8 cellular contexts compared by ENCODE assay signal in the genomic region with DNA sequence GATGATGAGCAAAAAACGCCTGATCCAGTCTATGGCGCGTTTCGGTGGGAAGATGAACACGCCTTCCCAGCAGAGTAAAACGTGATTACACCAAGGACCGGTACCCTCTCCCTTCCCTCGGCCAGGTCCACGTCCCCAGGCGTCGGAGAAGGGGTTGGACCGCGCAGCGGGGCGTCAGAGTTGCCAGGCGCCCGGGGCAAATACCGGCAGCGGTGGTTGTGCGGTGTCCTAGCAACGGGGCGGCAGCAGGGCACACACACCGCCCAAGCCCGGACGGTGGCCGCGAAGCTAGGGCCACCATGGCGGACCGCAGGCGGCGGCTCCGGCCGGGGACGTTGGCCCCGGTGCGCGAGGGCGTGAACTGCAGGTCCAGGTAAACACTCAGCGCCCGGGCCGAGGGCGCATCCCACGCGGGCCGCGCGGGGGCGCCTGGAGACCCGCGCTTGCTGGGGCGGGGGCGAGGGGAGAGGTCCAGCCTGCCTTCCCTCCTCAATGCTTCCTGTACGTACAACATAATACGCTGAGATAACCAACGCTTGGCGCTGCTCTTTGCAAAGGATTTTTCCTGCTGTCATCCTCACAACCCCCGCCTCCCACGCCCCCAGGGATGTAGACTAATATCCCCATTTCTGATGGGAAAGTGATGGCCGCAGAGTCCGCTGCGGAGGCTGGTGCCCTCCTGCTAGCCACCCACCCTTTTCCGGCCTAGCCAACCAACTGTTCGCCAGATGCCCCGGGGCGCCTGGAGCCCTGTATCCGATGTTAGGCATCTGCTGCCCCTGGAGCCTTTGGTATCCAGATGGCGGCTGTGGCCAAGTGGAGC. TPM values are rescaled to one million over a fixed set of nuclear protein-coding genes. Genes with fewer than 3 reads are reported as not detected.
A peak's percentile ranks its signal among the peaks of the same experiment; 100 is the strongest.
DNase-seq lines count a peak whose midpoint lies in the region; ATAC-seq and TF ChIP-seq lines count a peak whose summit lies in the region.

A gene with protein sequence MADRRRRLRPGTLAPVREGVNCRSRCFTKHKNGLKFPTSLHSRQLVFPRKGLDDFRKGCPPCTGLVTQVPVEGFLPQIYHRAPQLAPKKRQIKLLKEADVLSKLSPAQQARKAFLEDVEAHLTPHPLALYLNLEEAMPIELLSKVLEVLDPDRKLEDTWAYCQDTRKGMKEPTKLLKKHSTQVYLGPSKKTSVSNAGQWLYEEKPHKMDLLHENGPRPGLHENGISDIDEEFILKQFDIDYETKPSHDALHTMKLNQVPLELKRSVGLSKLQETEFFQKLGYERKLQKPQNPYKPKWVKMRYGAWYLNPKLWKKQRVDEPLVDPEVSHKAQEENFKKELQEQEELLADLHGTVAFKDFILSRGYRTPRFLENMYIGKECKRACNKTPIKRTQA (plus strand): TSS at position 274 of the 823 bp plus-strand sequence. CDS start 26 bp downstream, at position 300.

- intact Hi-C loops in PC-9 (cut with micrococcal nuclease; ENCODE audit: unreplicated experiment) = loop anchor here (1.0 to 5.0 kb wide), 4 partner anchors 38 to 127 kb away; a partner anchor contains a TSS
- intact Hi-C loops in Right ventricle myocardium inferior (cut with DNase I) = loop anchor here (2.0 to 10.0 kb wide), 2 partner anchors 55 to 67 kb away; a partner anchor contains a TSS

- no TSS peak for BruUV-seq in PC-9 (replicated peaks; lab: Mats Ljungman, UMichigan)

- H2AFZ ChIP-seq in PC-9 (peak within 1 kb of the TSS; percentile 92), neuron (ENCODE audit: low read depth, low read length) (peak within 1 kb of the TSS; percentile 89)

- H3K9me3 ChIP-seq in PC-9 (ENCODE audit: insufficient read depth, low read depth) (no peaks in the 10 kb centered on the region), neuron (ENCODE audit: low read length) (no peaks in the 10 kb centered on the region)

- no peak within 1 kb of the TSS for H3K27ac Mint-ChIP-seq in activated naive CD4-positive, alpha-beta T cell treated with anti-CD3 and anti-CD28 coated beads, Interleukin-2, amount 50 U/mL, for 72 hours

- CTCF ChIA-PET in PC-9 (lab: Charles Lee) = interaction anchor here (0.7 kb wide), 1 partner anchor 72 kb away, joined by 3 read pairs; no protein-coding TSS in a partner anchor

- peaks cover 5% of the 10 kb centered on the region; the same call in 1 of the 2 replicates for H3K4me1 ChIP-seq in PC-9 (replicated peaks; ENCODE audit: insufficient read depth)
- H3K4me1 ChIP-seq in neuron (ENCODE audit: insufficient read depth, low read length) = peaks cover 10% of the 10 kb centered on the region

- no peaks in the 10 kb centered on the region for H3K9me3 Mint-ChIP-seq in activated naive CD4-positive, alpha-beta T cell treated with anti-CD3 and anti-CD28 coated beads, Interleukin-2, amount 50 U/mL, for 72 hours

- H3K79me2 ChIP-seq in PC-9 (ENCODE audit: low read depth) = no peaks in the 10 kb centered on the region

- H4K20me1 ChIP-seq in PC-9 (ENCODE audit: insufficient read depth) = no peaks in the 10 kb centered on the region

- no peak within 1 kb of the TSS for H3K27ac ChIP-seq in PC-9

- no peaks in the 10 kb centered on the region for H3K36me3 Mint-ChIP-seq in activated naive CD4-positive, alpha-beta T cell treated with anti-CD3 and anti-CD28 coated beads, Interleukin-2, amount 50 U/mL, for 72 hours

- H3K36me3 ChIP-seq in PC-9 (ENCODE audit: low read depth) (no peaks in the 10 kb centered on the region), neuron (ENCODE audit: insufficient read depth, low read length) (no peaks in the 10 kb centered on the region)

- POLR2A ChIA-PET in PC-9 (lab: Charles Lee; ENCODE audit: unreplicated experiment) = no interaction called here

- H3F3A ChIP-seq in PC-9 (ENCODE audit: insufficient read depth, low read depth) = no peaks in the 10 kb centered on the region; the same call in 1 of the 2 replicates

- H3K4me2 ChIP-seq in PC-9 = peak within 1 kb of the TSS; percentile 82

- ATAC-seq in activated naive CD4-positive, alpha-beta T cell treated with anti-CD3 and anti-CD28 coated beads, Interleukin-2, amount 50 U/mL, for 72 hours = peak; percentile 81 to 82
- ATAC-seq in Right ventricle myocardium inferior (peak; percentile 97), HG03571 (IDR thresholded peaks at IDR 0.05; ENCODE audit: unreplicated experiment) (no peak)

- no peaks in the 10 kb centered on the region; the same call in 1 of the 2 replicates for H3K9me2 ChIP-seq in PC-9 (ENCODE audit: insufficient read depth)

- H3K4me3 ChIP-seq in PC-9 (peak within 1 kb of the TSS; percentile 73), neuron (ENCODE audit: low read length) (peak within 1 kb of the TSS; percentile 68)

- H3K27me3 ChIP-seq in PC-9 (ENCODE audit: insufficient read depth, low read depth) (no peaks in the 10 kb centered on the region), neuron (ENCODE audit: insufficient read depth, low read length) (peaks cover 5% of the 10 kb centered on the region)

- DNase-seq in DMS 273 (lab: John Stamatoyannopoulos, UW; ENCODE audit: unreplicated experiment) (peak; percentile 95), HT1080 (ENCODE audit: low read depth) (peak; percentile 65), PC-9 (peak; percentile 67 to 86), Right ventricle myocardium inferior (ENCODE audit: missing footprints) (peak; percentile 90), ureter (ENCODE audit: low spot score) (peak; percentile 75)
- DNase-seq in activated naive CD4-positive, alpha-beta T cell treated with anti-CD3 and anti-CD28 coated beads, Interleukin-2, amount 50 U/mL, for 72 hours (ENCODE audit: low spot score in 2 of 2) = peak in 1 of 2 donors; percentile 27

- TF ChIP-seq CTCF in PC-9 (conservative IDR thresholded peaks at IDR 0.05) = peak; percentile 53

RNA-seq across cellular contexts. Expression of the gene that starts here (rescaled TPM):
- not detected in 2 replicates for total RNA-seq in HT1080 (2014; rRNA removed; shearing (Covaris generic))
- 0.26 and 0.91 TPM in 2 replicates for polyA plus RNA-seq in HT1080 (2015; cell fraction: cytosol; rRNA removed)
- polyA plus RNA-seq in HT1080 (2015; cell fraction: nucleus; rRNA removed) = 0.19 and 0.81 TPM in 2 replicates
- 2.2 and 2.5 TPM in 2 replicates for total RNA-seq in PC-9 (2021)
- not detected for total RNA-seq in activated naive CD4-positive, alpha-beta T cell treated with anti-CD3 and anti-CD28 coated beads, Interleukin-2, amount 50 U/mL, for 72 hours
- 2.4 TPM for total RNA-seq in Right ventricle myocardium inferior
- total RNA-seq in ureter = 9.6 TPM

Comparison
In these comparisons a context has a peak if more than half of its experiments do, and no peak if none do; other contexts are left out.
1. Peak in DNase-seq in HT1080; RNA of the gene not detected or under 1 TPM.
2. Peak in ATAC-seq in activated naive CD4-positive, alpha-beta T cell treated with anti-CD3 and anti-CD28 coated beads, Interleukin-2, amount 50 U/mL, for 72 hours; RNA of the gene not detected or under 1 TPM.